10 cellular contexts compared by ENCODE assay signal in the genomic region with DNA sequence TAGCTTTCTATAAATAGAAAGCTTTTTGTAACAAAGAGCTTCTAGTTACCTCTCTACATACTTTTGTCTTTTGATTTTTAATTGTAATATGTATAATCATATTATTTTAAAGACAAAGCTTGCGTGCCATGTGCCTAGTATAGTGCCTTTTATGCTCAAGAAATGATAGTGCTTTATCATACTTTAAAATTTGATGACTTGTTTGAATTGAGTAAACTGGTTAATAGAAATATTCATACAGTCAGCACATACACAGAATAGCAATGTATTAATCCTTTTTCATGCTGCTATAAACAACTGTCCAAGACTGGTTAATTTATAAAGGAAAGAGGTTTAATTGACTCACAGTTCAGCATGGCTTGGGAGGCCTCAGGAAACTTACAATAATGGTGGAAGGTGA.
"Had no signal": no experiment of that assay in that cellular context is flagged by ENCODE, and none has a peak within 500 bp of the region (broad histone marks: within the 10 kb centered on the region; RNA-seq: fewer than 3 reads in every experiment).

No MANE protein-coding gene starts in this region.

- H3K4me1 Mint-ChIP-seq: H9 had no signal

- H3K4me3 Mint-ChIP-seq: H9, HFFc6 had no signal

- H3K9me3 ChIP-seq: HAP-1 had no signal

- H2AFZ ChIP-seq: GM23248 had no signal

- H3K27ac ChIP-seq: GM23248 had no signal

- FAIRE-seq: H1, H54 had no signal

- H3K27ac Mint-ChIP-seq: H9, HFFc6 had no signal

- H3K4me1 ChIP-seq: HAP-1 had no signal

- H3K4me3 ChIP-seq: GM23248, HAP-1 had no signal

- H3K36me3 ChIP-seq: HAP-1 had no signal

- ATAC-seq: HCT116 had no signal

- DNase-seq: GM23248, GOT3, H7, H9, HCEC 1CT, HFFc6 had no signal

- H3K9ac ChIP-seq: GM23248 had no signal
